Comparison of ENCODE assay signal across 8 cellular contexts in the genomic region with DNA sequence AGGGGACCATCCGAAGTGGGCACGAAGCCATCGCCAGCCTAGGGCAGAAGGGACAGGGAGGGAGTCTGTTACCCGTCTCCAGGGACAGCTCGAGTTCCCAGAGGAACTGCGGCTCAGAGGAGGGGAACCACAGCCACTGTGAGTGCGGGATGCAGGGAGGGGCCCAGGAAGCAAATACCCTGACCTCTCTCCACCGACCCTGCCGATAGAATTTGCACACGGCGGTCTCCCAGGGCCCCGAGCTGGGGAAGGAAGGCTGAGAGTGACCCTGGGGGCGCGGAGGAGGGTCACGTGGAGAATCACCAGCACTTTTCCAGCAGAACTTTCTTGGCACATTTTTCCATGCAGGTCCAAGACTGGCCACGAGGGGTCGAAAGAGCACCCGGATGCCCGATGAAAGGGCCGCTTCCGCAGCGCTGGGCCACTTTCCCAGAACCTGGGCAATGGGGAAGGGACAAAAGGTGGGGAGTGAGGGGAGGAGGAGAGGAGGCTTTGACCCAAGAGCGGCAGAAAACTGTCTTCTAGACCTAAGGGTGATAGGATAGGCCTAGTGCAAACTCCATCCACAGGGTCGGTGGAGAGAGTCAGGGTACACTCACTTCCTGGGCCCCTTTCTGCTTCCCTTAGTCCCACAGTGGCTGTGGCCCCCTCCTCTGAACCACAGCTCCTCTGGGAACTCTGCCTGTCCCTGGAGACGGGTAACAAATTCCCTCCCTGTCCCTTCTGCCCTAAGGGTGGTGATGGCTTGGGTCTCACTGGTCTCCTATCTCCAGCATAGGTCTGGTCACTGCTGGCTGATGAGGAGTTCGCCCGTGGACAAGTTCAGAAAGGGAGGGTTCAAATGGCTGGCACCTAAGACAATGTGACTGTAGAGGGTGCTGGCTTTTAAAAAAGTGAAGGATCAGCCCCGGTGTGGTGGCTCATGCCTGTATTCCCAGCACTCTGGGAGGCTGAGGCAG. TPM values are rescaled to one million over a fixed set of nuclear protein-coding genes. Genes with fewer than 3 reads are reported as not detected.
A peak's percentile ranks its signal among the peaks of the same experiment; 100 is the strongest.
DNase-seq lines count a peak whose midpoint lies in the region; ATAC-seq and TF ChIP-seq lines count a peak whose summit lies in the region.

No MANE protein-coding gene starts in this region.

- TF ChIP-seq CTCF in right lobe of liver (IDR thresholded peaks at IDR 0.05) = peak; percentile 79 to 87 (median 86)

- TF ChIP-seq POLR2A in right lobe of liver (IDR thresholded peaks at IDR 0.05) = no peak

- DNase-seq in DMS53 (lab: John Stamatoyannopoulos, UW) = peak; percentile 78
- no peak for DNase-seq in DMS53 treated with DMSO at 0.1 percent for 48 hours (lab: John Stamatoyannopoulos, UW; ENCODE audit: unreplicated experiment)
- peak; percentile 52 for DNase-seq in NCI-H2107 (lab: John Stamatoyannopoulos, UW)
- DNase-seq in activated CD4-positive, alpha-beta T cell treated with anti-CD3 and anti-CD28 coated beads, Interleukin-2, amount 50 U/mL, for 4 hours = peak; percentile 24 to 27
- peak; percentile 73 to 77 (median 77) for DNase-seq in right lobe of liver
- peak; percentile 23 for DNase-seq in stimulated activated CD8-positive, alpha-beta memory T cell treated with anti-CD3 and anti-CD28 coated beads, Interleukin-12 subunit alpha, Interleukin-12 subunit beta, amount 100 ng/mL, for 1 hour (ENCODE audit: low read depth)
- DNase-seq in NK-92 treated with Interleukin-12 subunit alpha and Interleukin-12 subunit beta, amount 100 ng/mL, for 24 hours (lab: John Stamatoyannopoulos, UW) = no peak

- H3K36me3 ChIP-seq in ectodermal cell (ENCODE audit: control insufficient read depth, insufficient read depth, low read length) (peaks cover 5% of the 10 kb centered on the region), right lobe of liver (peaks cover 0 to 8% (median 0%) of the 10 kb centered on the region in 4 donors)

- 15 to 18% methylated on average over 28 of the region's 28 CpGs for WGBS in ectodermal cell, 2 experiments
- 9% methylated on average over 25 of the region's 28 CpGs for WGBS in right lobe of liver (ENCODE audit: insufficient coverage, low coverage, low lambda C conversion rate, missing lambda C conversion rate)

- intact Hi-C loops in right lobe of liver (cut with DNase I) = loop anchor here in 1 of 2 donors (5.0 kb wide), 1 partner anchor 35 kb away; no protein-coding TSS in a partner anchor

- H3K27ac ChIP-seq in ectodermal cell (ENCODE audit: insufficient read depth, low read depth, low read length, poor library complexity, severe bottlenecking) (no peak overlapping the region), right lobe of liver (no peak overlapping the region)

- H3K27me3 ChIP-seq in ectodermal cell (ENCODE audit: control insufficient read depth, insufficient read depth, low read length, poor library complexity, severe bottlenecking) (peaks cover 6% of the 10 kb centered on the region), right lobe of liver (no peaks in the 10 kb centered on the region)

- peak; percentile 89 to 97 (median 92) for ATAC-seq in right lobe of liver

- H3K4me1 ChIP-seq in ectodermal cell (ENCODE audit: control insufficient read depth, insufficient read depth, low read length) = no peaks in the 10 kb centered on the region
- peaks cover 0 to 10% (median 0%) of the 10 kb centered on the region in 4 donors for H3K4me1 ChIP-seq in right lobe of liver

- H3K4me3 ChIP-seq in ectodermal cell (ENCODE audit: insufficient read depth, low read depth, low read length) (peak overlapping the region; percentile 10), right lobe of liver (no peak overlapping the region)

- no peaks in the 10 kb centered on the region for H3K9me3 ChIP-seq in ectodermal cell (ENCODE audit: control insufficient read depth, low read length)
- no peaks in the 10 kb centered on the region for H3K9me3 ChIP-seq in right lobe of liver

RNA-seq across cellular contexts. Expression of a gene that starts 5.3 kb away (rescaled TPM):
- 0.28 TPM for polyA plus RNA-seq in ectodermal cell (2013, experiment 1 of 4)
- polyA plus RNA-seq in ectodermal cell (2013, experiment 2 of 4) = 0.16 TPM
- 0.11 TPM for polyA plus RNA-seq in ectodermal cell (2013, experiment 3 of 4)
- 0.16 TPM for polyA plus RNA-seq in ectodermal cell (2013, experiment 4 of 4)
- total RNA-seq in right lobe of liver = 1 to 10 TPM in 4 of 6 experiments, under 1 TPM in 2; 0.83 to 3.1 (median 1.3) TPM

RNA-seq across cellular contexts. Expression of a gene that starts 22.7 kb away (rescaled TPM):
- polyA plus RNA-seq in ectodermal cell (2013, experiment 1 of 4) = 12.0 TPM
- 14.3 TPM for polyA plus RNA-seq in ectodermal cell (2013, experiment 2 of 4)
- polyA plus RNA-seq in ectodermal cell (2013, experiment 3 of 4) = 8.7 TPM
- 10.8 TPM for polyA plus RNA-seq in ectodermal cell (2013, experiment 4 of 4)
- 10 to 100 TPM in 2 of 6 experiments, 1 to 10 TPM in 4; 6.7 to 18.1 (median 8.1) TPM for total RNA-seq in right lobe of liver

RNA-seq across cellular contexts. Expression of a gene that starts 31.8 kb away (rescaled TPM):
- polyA plus RNA-seq in ectodermal cell (2013, experiment 1 of 4) = 22.6 TPM
- 12.2 TPM for polyA plus RNA-seq in ectodermal cell (2013, experiment 2 of 4)
- polyA plus RNA-seq in ectodermal cell (2013, experiment 3 of 4) = 17.4 TPM
- 18.6 TPM for polyA plus RNA-seq in ectodermal cell (2013, experiment 4 of 4)
- total RNA-seq in right lobe of liver = 10 to 100 TPM; 12.6 to 19.7 (median 13.8) TPM

Comparison
In these comparisons a context has a peak if more than half of its experiments do, and no peak if none do; other contexts are left out.
1. DNase-seq: peak in DMS53 (single experiment), NCI-H2107 (single experiment), activated CD4-positive, alpha-beta T cell treated with anti-CD3 and anti-CD28 coated beads, Interleukin-2, amount 50 U/mL, for 4 hours (2 of 2), right lobe of liver (3 of 3) and stimulated activated CD8-positive, alpha-beta memory T cell treated with anti-CD3 and anti-CD28 coated beads, Interleukin-12 subunit alpha, Interleukin-12 subunit beta, amount 100 ng/mL, for 1 hour (single experiment); none in DMS53 treated with DMSO at 0.1 percent for 48 hours (single experiment) and NK-92 treated with Interleukin-12 subunit alpha and Interleukin-12 subunit beta, amount 100 ng/mL, for 24 hours (single experiment).